ENCODE assay signal across 8 cellular contexts in genomic region chr3:88219138-88219792, GRCh38.
A peak's percentile ranks its signal among the peaks of the same experiment; 100 is the strongest.
DNase-seq lines count a peak whose midpoint lies in the region; ATAC-seq lines count a peak whose summit lies in the region.

No MANE protein-coding gene starts in this region.

- DNase-seq in D341Med (ENCODE audit: low spot score) (peak; percentile 77), NCI-H69 (lab: John Stamatoyannopoulos, UW) (peak; percentile 42), astrocyte of the hippocampus (ENCODE audit: low read depth, low spot score) (peak; percentile 85), kidney glomerular epithelial cell (lab: John Stamatoyannopoulos, UW) (peak; percentile 54), NCI-H2227 treated with DMSO at 0.1 percent for 48 hours (lab: John Stamatoyannopoulos, UW) (no peak)

- ATAC-seq in GM19023 (IDR thresholded peaks at IDR 0.05; ENCODE audit: unreplicated experiment) (peak; percentile 82), HG03159 (IDR thresholded peaks at IDR 0.05; ENCODE audit: unreplicated experiment) (peak; percentile 85), HG02970 (IDR thresholded peaks at IDR 0.05; ENCODE audit: low FRiP score, unreplicated experiment) (no peak)
